In the genomic region with DNA sequence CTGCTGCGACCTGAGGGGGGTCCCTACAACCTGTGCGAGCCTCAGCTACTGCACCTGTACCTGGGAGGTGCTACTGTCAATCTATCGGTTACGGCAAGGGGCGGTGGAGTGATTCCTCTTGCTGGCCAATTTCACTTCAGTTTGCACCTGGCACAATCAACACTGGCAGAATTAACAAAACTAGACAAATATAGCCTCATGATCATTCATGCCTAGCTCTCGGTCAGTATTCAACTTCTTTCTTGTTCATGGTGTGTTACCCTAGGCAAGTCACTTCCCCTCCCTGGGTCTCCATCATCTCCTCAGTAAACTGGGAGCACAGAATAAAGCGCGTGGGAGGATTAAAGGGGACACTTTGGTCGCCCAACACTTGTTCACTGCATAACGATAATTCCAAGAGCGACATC, we compare ENCODE assay signal across 8 cellular contexts. TPM values are rescaled to one million over a fixed set of nuclear protein-coding genes. Genes with fewer than 3 reads are reported as not detected.
DNase-seq lines count a peak whose midpoint lies in the region; ATAC-seq, FAIRE-seq and TF ChIP-seq lines count a peak whose summit lies in the region.

No MANE protein-coding gene starts in this region.

- H3K27me3 ChIP-seq in CD4-positive, alpha-beta T cell (ENCODE audit: control insufficient read depth, insufficient read depth, low read length): no peaks in the 10 kb centered on the region
- no peaks in the 10 kb centered on the region for H3K27me3 ChIP-seq in GM12878 (replicated peaks in 1 of 2; ENCODE audit: control insufficient read depth in 2 of 2, insufficient read depth in 2 of 2, low read length in 1 of 2)

- peak overlapping the region; percentile 75 for H2AFZ ChIP-seq in GM12878 (ENCODE audit: control insufficient read depth, low read depth, low read length)

- TF ChIP-seq CTCF in CD4-positive, alpha-beta T cell (IDR thresholded peaks at IDR 0.05): no peak
- no peak for TF ChIP-seq CTCF in GM12878 (IDR thresholded peaks at IDR 0.05 in 2 of 3, conservative IDR thresholded peaks at IDR 0.05 in 1 of 3; ENCODE audit: control insufficient read depth in 2 of 3, extremely low read depth in 1 of 3, insufficient read depth in 1 of 3, low read depth in 3 of 3, low read length in 3 of 3)

- no peaks in the 10 kb centered on the region for H3K9me3 Mint-ChIP-seq in CD4-positive, alpha-beta T cell

- SMC1A ChIA-PET in GM12878 (lab: Charles Lee; ENCODE audit: uncharacterized antibody, unreplicated experiment): interaction anchor here (1.0 to 2.7 kb wide), 7 partner anchors 34 to 229 kb away, joined by 3 to 24 read pairs (median 4); a partner anchor contains a TSS

- TSS peak; percentile 71 for BruUV-seq in GM12878 (replicated peaks; lab: Mats Ljungman, UMichigan)

- H3K27ac Mint-ChIP-seq in CD4-positive, alpha-beta T cell: peak overlapping the region; percentile 92

- no peak for DNase-seq in CD4-positive, alpha-beta T cell
- DNase-seq in GM12878 (ENCODE audit: low read depth, low spot score): no peak
- no peak for DNase-seq in iPS-NIHi11 (ENCODE audit: low spot score)
- no peak for DNase-seq in posterior cingulate gyrus
- DNase-seq in NCI-H69 (lab: John Stamatoyannopoulos, UW): no peak
- no peak for DNase-seq in SKM-1 (lab: John Stamatoyannopoulos, UW; ENCODE audit: unreplicated experiment)

- RAD21 ChIA-PET in GM12878 (lab: Charles Lee; ENCODE audit: unreplicated experiment): interaction anchor here (0.9 to 2.4 kb wide), 6 partner anchors 47 to 360 kb away, joined by 3 to 19 read pairs (median 4); a partner anchor contains a TSS

- H4K20me1 ChIP-seq in GM12878 (ENCODE audit: control insufficient read depth, insufficient read depth): peaks cover 5% of the 10 kb centered on the region

- H3K9ac ChIP-seq in GM12878 (ENCODE audit: control insufficient read depth, insufficient read depth, low read length): peak overlapping the region; percentile 84

- peak overlapping the region; percentile 100 for H3K4me3 Mint-ChIP-seq in CD4-positive, alpha-beta T cell

- TF ChIP-seq EP300 in GM12878 (IDR thresholded peaks at IDR 0.05; ENCODE audit: borderline replicate concordance in 1 of 2, control insufficient read depth in 1 of 2, low read depth in 2 of 2, low read length in 2 of 2): no peak

- peaks cover 65% of the 10 kb centered on the region for H3K4me1 Mint-ChIP-seq in CD4-positive, alpha-beta T cell (ENCODE audit: low read depth)

- intact Hi-C loops in CD4-positive, alpha-beta T cell (cut with DNase I, micrococcal nuclease): loop anchor here (1.0 to 5.0 kb wide), 8 partner anchors 51 to 394 kb away; a partner anchor contains a TSS
- intact Hi-C loops in GM12878 (cut with micrococcal nuclease; ENCODE audit: unreplicated experiment): loop anchor here (1.0 to 2.0 kb wide), 3 partner anchors 60 to 193 kb away; a partner anchor contains a TSS
- intact Hi-C loops in posterior cingulate gyrus (cut with DNase I): loop anchor here (5.0 to 10.0 kb wide), 2 partner anchors 53 to 140 kb away; a partner anchor contains a TSS

- CTCF ChIA-PET in CD4-positive, alpha-beta T cell (lab: Charles Lee): interaction anchor here (1.4 kb wide), 1 partner anchor 109 kb away, joined by 6 read pairs; no protein-coding TSS in a partner anchor
- CTCF ChIA-PET in GM12878 (lab: Yijun Ruan, JAX): interaction anchor here (0.9 to 1.8 kb wide), 5 partner anchors 142 to 360 kb away, joined by 3 to 6 read pairs (median 5); a partner anchor contains a TSS

- H3K4me1 ChIP-seq in GM12878 (ENCODE audit: control insufficient read depth, insufficient read depth, low read length) (peaks cover 28% of the 10 kb centered on the region), mesodermal cell (ENCODE audit: control insufficient read depth, insufficient read depth, low read length, poor library complexity, severe bottlenecking) (peaks cover 28% of the 10 kb centered on the region)

- 0% methylated on average over 11 of the region's 11 CpGs for WGBS in GM12878 (ENCODE audit: insufficient coverage, insufficient replicate concordance, low lambda C conversion rate, missing lambda C conversion rate)
- 11 to 12% methylated on average over 10 to 11 of the region's 11 CpGs for WGBS in mesodermal cell (ENCODE audit: insufficient coverage in 2 of 2), 2 experiments

- in situ Hi-C loops in GM12878 (cut with MboI): loop anchor here (5.0 kb wide), 1 partner anchor 213 kb away; no protein-coding TSS in a partner anchor

- no peak for TF ChIP-seq RAD21 in GM12878 (IDR thresholded peaks at IDR 0.05; ENCODE audit: insufficient read depth, low read depth, low read length)

- POLR2A ChIA-PET in CD4-positive, alpha-beta T cell (lab: Charles Lee): interaction anchor here (0.9 to 4.4 kb wide), 9 partner anchors 13 to 235 kb away, joined by 3 to 88 read pairs (median 5); a partner anchor contains a TSS
- POLR2A ChIA-PET in GM12878 (lab: Charles Lee): interaction anchor here (0.6 to 8.5 kb wide), 6 partner anchors 16 to 328 kb away, joined by 3 to 111 read pairs (median 3); no protein-coding TSS in a partner anchor

- H3K36me3 ChIP-seq in GM12878 (ENCODE audit: control insufficient read depth in 2 of 2, insufficient read depth in 2 of 2, low read length in 1 of 2) (peaks cover 3 to 4% of the 10 kb centered on the region in 2 experiments; a peak in 3 of 4 replicates), mesodermal cell (ENCODE audit: control insufficient read depth, insufficient read depth, low read length) (peaks cover 34% of the 10 kb centered on the region)

- peaks cover 59% of the 10 kb centered on the region for H3K36me3 Mint-ChIP-seq in CD4-positive, alpha-beta T cell (ENCODE audit: low read depth)

- H3K9me3 ChIP-seq in CD4-positive, alpha-beta T cell (ENCODE audit: control insufficient read depth, low read length): no peaks in the 10 kb centered on the region
- H3K9me3 ChIP-seq in GM12878 (replicated peaks; ENCODE audit: control insufficient read depth, insufficient read depth, low read length) (no peaks in the 10 kb centered on the region), mesodermal cell (ENCODE audit: control insufficient read depth, low read length) (no peaks in the 10 kb centered on the region)

- H3K4me3 ChIP-seq in GM12878 (peak overlapping the region; percentile 98), mesodermal cell (ENCODE audit: extremely low read depth, insufficient read depth, low read length, poor library complexity, severe bottlenecking) (peak overlapping the region; percentile 67)

- ATAC-seq in CD4-positive, alpha-beta T cell (ENCODE audit: poor library complexity): no peak
- ATAC-seq in HG03097 (IDR thresholded peaks at IDR 0.05; ENCODE audit: low FRiP score, unreplicated experiment): peak; percentile 8
- ATAC-seq in GM12878: peak; percentile 1

- peaks cover 81% of the 10 kb centered on the region for H3K79me2 ChIP-seq in GM12878 (ENCODE audit: control insufficient read depth, insufficient read depth, low read length)

- peak overlapping the region; percentile 80 for H3K27ac ChIP-seq in CD4-positive, alpha-beta T cell (ENCODE audit: low read depth, low read length)
- peak overlapping the region; percentile 86 for H3K27ac ChIP-seq in GM12878 (ENCODE audit: control insufficient read depth, insufficient read depth)
- H3K27ac ChIP-seq in mesodermal cell (ENCODE audit: low read depth, low read length, severe bottlenecking): peak overlapping the region; percentile 74

- TF ChIP-seq POLR2A in GM12878 (IDR thresholded peaks at IDR 0.05; ENCODE audit: low read depth, low read length): no peak; the same call in 1 of the 2 replicates

- H3K4me2 ChIP-seq in GM12878 (ENCODE audit: control insufficient read depth, insufficient read depth): peak overlapping the region; percentile 97

- H3K27me3 Mint-ChIP-seq in CD4-positive, alpha-beta T cell: no peaks in the 10 kb centered on the region

- no peak for FAIRE-seq in GM12878 (lab: Jason Lieb, UNC)

RNA-seq across cellular contexts. Expression of a gene that starts 0.6 kb away (rescaled TPM):
- total RNA-seq in CD4-positive, alpha-beta T cell: 10 to 100 TPM; 20.6 to 20.7 TPM
- 14.2 and 16.9 TPM in 2 replicates for total RNA-seq in GM12878 (2013; cell fraction: nucleolus; rRNA removed)
- total RNA-seq in GM12878 (2014; rRNA removed): 15.4 and 22.7 TPM in 2 replicates
- total RNA-seq in GM12878 (2014; rRNA removed; fragmentation: Illumina TruSeq; extraction: Trizol): 22.8 and 24.0 TPM in 2 replicates
- 32.0 and 36.8 TPM in 2 replicates for total RNA-seq in GM12878 (2021)
- polyA plus RNA-seq in GM12878 (2011; ENCODE audit: low read depth): 14.4 TPM
- 21.3 and 24.6 TPM in 2 replicates for polyA plus RNA-seq in GM12878 (2011; rRNA removed)
- 24.9 and 27.7 TPM in 2 replicates for polyA plus RNA-seq in GM12878 (2011; cell fraction: cytosol; rRNA removed)
- polyA plus RNA-seq in GM12878 (2011; cell fraction: nucleus; rRNA removed): 31.7 and 32.0 TPM in 2 replicates
- polyA plus RNA-seq in GM12878 (2012): 16.4 and 17.9 TPM in 2 replicates
- 33.1 and 37.2 TPM in 2 replicates for polyA plus RNA-seq in GM12878 (2014; fragmentation: Illumina TruSeq; extraction: Trizol)
- polyA plus RNA-seq in GM12878 (2014; fragmentation: Nextera tagmentation; extraction: Ambion mirVana): 10 to 100 TPM; 24.2 to 35.7 TPM
- polyA plus RNA-seq in GM12878 (2014; rRNA removed): 34.6 and 37.4 TPM in 2 replicates
- 10 to 100 TPM; 43.0 to 43.9 TPM for polyA plus RNA-seq in GM12878 (2016; fragmentation: Nextera tagmentation; extraction: Ambion mirVana)
- polyA minus RNA-seq in GM12878 (2011; rRNA and poly(A)+ RNA removed): 10.3 and 10.8 TPM in 2 replicates
- polyA minus RNA-seq in GM12878 (2011; cell fraction: cytosol; rRNA and poly(A)+ RNA removed): 3.7 and 8.1 TPM in 2 replicates
- 5.4 and 11.7 TPM in 2 replicates for polyA minus RNA-seq in GM12878 (2011; cell fraction: nucleus; rRNA and poly(A)+ RNA removed)
- 16.0 TPM for polyA plus RNA-seq in mesodermal cell (2013, experiment 1 of 2)
- polyA plus RNA-seq in mesodermal cell (2013, experiment 2 of 2): 15.7 TPM

RNA-seq across cellular contexts. Expression of a gene that starts 0.9 kb away (rescaled TPM):
- total RNA-seq in CD4-positive, alpha-beta T cell: 100 to 1,000 TPM; 176 to 184 TPM
- 555 and 589 TPM in 2 replicates for total RNA-seq in GM12878 (2013; cell fraction: nucleolus; rRNA removed)
- total RNA-seq in GM12878 (2014; rRNA removed): 66.4 and 77.3 TPM in 2 replicates
- 38.1 and 42.6 TPM in 2 replicates for total RNA-seq in GM12878 (2014; rRNA removed; fragmentation: Illumina TruSeq; extraction: Trizol)
- total RNA-seq in GM12878 (2021): 157 and 165 TPM in 2 replicates
- polyA plus RNA-seq in GM12878 (2011; ENCODE audit: low read depth): 65.2 TPM
- 26.7 and 48.9 TPM in 2 replicates for polyA plus RNA-seq in GM12878 (2011; rRNA removed)
- 49.6 and 58.1 TPM in 2 replicates for polyA plus RNA-seq in GM12878 (2011; cell fraction: cytosol; rRNA removed)
- polyA plus RNA-seq in GM12878 (2011; cell fraction: nucleus; rRNA removed): 452 and 507 TPM in 2 replicates
- 174 and 191 TPM in 2 replicates for polyA plus RNA-seq in GM12878 (2012)
- 26.8 and 57.9 TPM in 2 replicates for polyA plus RNA-seq in GM12878 (2014; fragmentation: Illumina TruSeq; extraction: Trizol)
- 10 to 100 TPM in 1 of 2 experiments, 1 to 10 TPM in 1; 5.4 to 11.1 TPM for polyA plus RNA-seq in GM12878 (2014; fragmentation: Nextera tagmentation; extraction: Ambion mirVana)
- polyA plus RNA-seq in GM12878 (2014; rRNA removed): 87.6 and 105 TPM in 2 replicates
- 10 to 100 TPM; 25.4 to 32.8 TPM for polyA plus RNA-seq in GM12878 (2016; fragmentation: Nextera tagmentation; extraction: Ambion mirVana)
- polyA minus RNA-seq in GM12878 (2011; rRNA and poly(A)+ RNA removed): 93.1 and 119 TPM in 2 replicates
- polyA minus RNA-seq in GM12878 (2011; cell fraction: cytosol; rRNA and poly(A)+ RNA removed): 59.6 and 66.5 TPM in 2 replicates
- 106 and 154 TPM in 2 replicates for polyA minus RNA-seq in GM12878 (2011; cell fraction: nucleus; rRNA and poly(A)+ RNA removed)
- polyA plus RNA-seq in mesodermal cell (2013, experiment 1 of 2): 74.9 TPM
- 63.6 TPM for polyA plus RNA-seq in mesodermal cell (2013, experiment 2 of 2)

RNA-seq across cellular contexts. Expression of a gene that starts 48.0 kb away (rescaled TPM):
- total RNA-seq in CD4-positive, alpha-beta T cell: under 1 TPM; 0.05 to 0.34 TPM
- 0.79 and 1.2 TPM in 2 replicates for total RNA-seq in GM12878 (2013; cell fraction: nucleolus; rRNA removed)
- total RNA-seq in GM12878 (2014; rRNA removed) (0.40 and 0.54 TPM in 2 replicates), GM12878 (2014; rRNA removed; fragmentation: Illumina TruSeq; extraction: Trizol) (0.14 TPM in 1 of 2 replicates, not detected in the other), GM12878 (2021) (0.13 and 0.97 TPM in 2 replicates)
- polyA plus RNA-seq in GM12878 (2011; ENCODE audit: low read depth): 0.29 TPM
- polyA plus RNA-seq in GM12878 (2011; rRNA removed) (0.16 and 0.24 TPM in 2 replicates), GM12878 (2014; fragmentation: Illumina TruSeq; extraction: Trizol) (0.05 and 0.12 TPM in 2 replicates), GM12878 (2014; fragmentation: Nextera tagmentation; extraction: Ambion mirVana) (not detected), GM12878 (2014; rRNA removed) (0.83 and 1.1 TPM in 2 replicates), GM12878 (2016; fragmentation: Nextera tagmentation; extraction: Ambion mirVana) (under 1 TPM; 0.21 to 0.25 TPM)
- 0.25 and 0.40 TPM in 2 replicates for polyA plus RNA-seq in GM12878 (2011; cell fraction: cytosol; rRNA removed)
- 0.88 and 0.89 TPM in 2 replicates for polyA plus RNA-seq in GM12878 (2011; cell fraction: nucleus; rRNA removed)
- polyA plus RNA-seq in GM12878 (2012): 0.45 and 0.90 TPM in 2 replicates
- polyA minus RNA-seq in GM12878 (2011; rRNA and poly(A)+ RNA removed): 0.22 and 0.26 TPM in 2 replicates
- not detected in 2 replicates for polyA minus RNA-seq in GM12878 (2011; cell fraction: cytosol; rRNA and poly(A)+ RNA removed)
- polyA minus RNA-seq in GM12878 (2011; cell fraction: nucleus; rRNA and poly(A)+ RNA removed): 0.57 and 0.73 TPM in 2 replicates
- polyA plus RNA-seq in mesodermal cell (2013, experiment 1 of 2): 17.8 TPM
- polyA plus RNA-seq in mesodermal cell (2013, experiment 2 of 2): 12.5 TPM
